In genomic region chr3:5012398-5012797, GRCh38 we compare ENCODE assay signal across 1 cellular context.
TF ChIP-seq lines count a peak whose summit lies in the region.

No MANE protein-coding gene starts in this region.

TF ChIP-seq in GM23338, 12 proteins besides CTCF, POLR2A, EP300 and RAD21 (continued from another document):
- TF ChIP-seq STAT1 (IDR thresholded peaks at IDR 0.05; ENCODE audit: unreplicated experiment) = no peak
- TF ChIP-seq EZH2 (IDR thresholded peaks at IDR 0.05; ENCODE audit: low read depth, unreplicated experiment) = no peak
- TF ChIP-seq ZNF331 (CRISPR knock-in tag; IDR thresholded peaks at IDR 0.05; ENCODE audit: low read depth) = no peak
- TF ChIP-seq REST (IDR thresholded peaks at IDR 0.05; ENCODE audit: unreplicated experiment) = no peak
- TF ChIP-seq EZH2phosphoT487 (IDR thresholded peaks at IDR 0.05; ENCODE audit: unreplicated experiment) = no peak
